In the genomic region with DNA sequence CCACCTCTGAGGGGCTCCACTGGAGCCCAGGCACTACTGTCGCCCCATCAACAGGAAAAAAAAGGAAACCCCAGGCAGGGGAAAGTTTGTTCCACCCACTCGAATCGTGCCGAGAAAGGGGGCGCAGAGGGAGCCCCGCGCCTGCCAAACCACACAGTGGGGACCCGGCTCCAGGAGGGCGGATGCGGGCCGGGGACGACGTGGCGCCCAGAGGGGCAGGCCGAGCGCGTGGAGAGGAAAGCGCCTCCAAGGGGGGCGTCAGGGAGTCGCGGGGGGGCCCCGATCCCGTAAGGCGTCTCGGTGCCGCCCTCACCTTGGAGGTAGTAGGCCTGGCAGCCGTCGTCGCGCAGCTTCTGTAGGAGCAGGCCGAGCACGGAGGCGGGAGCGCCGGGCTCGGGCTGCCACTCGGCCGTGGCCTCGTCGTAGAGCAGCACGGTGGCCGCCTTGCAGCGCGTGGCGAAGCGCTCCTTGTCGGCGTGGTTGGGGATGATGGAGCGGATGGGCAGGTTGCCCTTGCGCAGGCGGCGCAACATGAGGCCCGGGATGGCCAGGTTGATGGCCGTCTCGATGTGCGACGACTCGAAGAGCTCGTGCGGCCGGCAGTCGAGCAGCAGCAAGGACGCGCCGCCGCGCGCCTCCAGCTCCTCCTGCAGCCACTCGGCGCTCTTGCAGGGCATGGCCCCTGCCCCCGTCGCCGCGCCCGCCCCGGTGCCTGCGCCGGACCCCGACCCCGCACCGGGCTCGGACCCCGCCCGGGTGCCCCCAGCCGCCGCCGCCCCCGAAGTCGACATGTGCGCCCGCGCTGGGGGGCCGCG, we compare ENCODE assay signal across 8 cellular contexts. TPM values are rescaled to one million over a fixed set of nuclear protein-coding genes. Genes with fewer than 3 reads are reported as not detected.
DNase-seq lines count a peak whose midpoint lies in the region; ATAC-seq, FAIRE-seq and TF ChIP-seq lines count a peak whose summit lies in the region.

No MANE protein-coding gene starts in this region.

- dilution Hi-C loops in keratinocyte (cut with MboI; ENCODE audit: extremely low pct_ligation_motif_present, low sequenced_read_pairs) = no loop called here

- peak overlapping the region; percentile 42 for H3K4me2 ChIP-seq in keratinocyte (ENCODE audit: control insufficient read depth, extremely low read depth, insufficient read depth, low read depth, low read length)

- peak overlapping the region; percentile 27 for H2AFZ ChIP-seq in ACC112 (ENCODE audit: low read length, unreplicated experiment)
- no peak overlapping the region for H2AFZ ChIP-seq in keratinocyte (ENCODE audit: control insufficient read depth, low read length)

- H3K4me1 ChIP-seq in ACC112 (ENCODE audit: control insufficient read depth, insufficient read depth, low read length, unreplicated experiment) (peaks cover 40% of the 10 kb centered on the region), keratinocyte (ENCODE audit: control insufficient read depth, extremely low read depth, insufficient read depth, low read length) (peaks cover 58% of the 10 kb centered on the region)

- ATAC-seq in GM18502 (IDR thresholded peaks at IDR 0.05; ENCODE audit: poor library complexity, unreplicated experiment) (peak; percentile 13), HG03432 (IDR thresholded peaks at IDR 0.05; ENCODE audit: unreplicated experiment) (peak; percentile 18)

- peaks cover 44% of the 10 kb centered on the region for H3K79me2 ChIP-seq in ACC112 (ENCODE audit: control insufficient read depth, insufficient read depth, low read length, unreplicated experiment)
- peaks cover 58% of the 10 kb centered on the region for H3K79me2 ChIP-seq in keratinocyte (ENCODE audit: control insufficient read depth, insufficient read depth, low read length)

- DNase-seq in T-helper 22 cell (ENCODE audit: low read depth) = peak; percentile 20
- DNase-seq in T47D (ENCODE audit: low read depth in 1 of 2, low spot score in 1 of 2) = peak; percentile 42 to 58
- DNase-seq in keratinocyte (ENCODE audit: low read depth, low spot score) = no peak
- peak; percentile 51 to 53 for DNase-seq in stimulated activated CD4-positive, alpha-beta T cell treated with anti-CD3 and anti-CD28 coated beads, Interleukin-2, amount 100 ng/mL, for 24 hours
- no peak for DNase-seq in putamen (ENCODE audit: low spot score)

- peaks cover 2% of the 10 kb centered on the region for H4K20me1 ChIP-seq in keratinocyte (ENCODE audit: control insufficient read depth, extremely low read depth, insufficient read depth, low read length)

- peak overlapping the region; percentile 11 for H3K27ac ChIP-seq in ACC112 (ENCODE audit: low read depth, low read length)
- peak overlapping the region; percentile 99 for H3K27ac ChIP-seq in keratinocyte (ENCODE audit: control insufficient read depth, insufficient read depth, low read length)

- TF ChIP-seq CTCF in keratinocyte (optimal IDR thresholded peaks at IDR 0.05 in 1 of 3, IDR thresholded peaks at IDR 0.05 in 1 of 3, conservative IDR thresholded peaks at IDR 0.05 in 1 of 3; ENCODE audit: extremely low read depth in 1 of 3, insufficient read depth in 2 of 3, low read length in 3 of 3) = peak in 1 of 3 experiments; percentile 20

- peak overlapping the region; percentile 99 for H3K9ac ChIP-seq in keratinocyte (ENCODE audit: control insufficient read depth, extremely low read depth, insufficient read depth, low read length)

- in situ Hi-C loops in T47D (cut with HindIII; ENCODE audit: low pct_unique_long_range_greater_than_20kb, low sequenced_read_pairs) = no loop called here

- H3K9me1 ChIP-seq in keratinocyte (ENCODE audit: control insufficient read depth, extremely low read depth, insufficient read depth, low read length) = peaks cover 2% of the 10 kb centered on the region

- FAIRE-seq in keratinocyte (lab: Jason Lieb, UNC) = no peak

- peak overlapping the region; percentile 80 for H3K4me3 ChIP-seq in ACC112 (ENCODE audit: low read depth, low read length)
- peak overlapping the region; percentile 90 to 97 (median 95) for H3K4me3 ChIP-seq in keratinocyte (ENCODE audit: control insufficient read depth in 2 of 3, extremely low read depth in 1 of 3, insufficient read depth in 2 of 3, low read depth in 1 of 3, low read length in 3 of 3)

- no peaks in the 10 kb centered on the region for H3K9me3 ChIP-seq in keratinocyte (ENCODE audit: control insufficient read depth, low read depth, low read length)

- H3K27me3 ChIP-seq in ACC112 (ENCODE audit: insufficient read depth, low read length) (no peaks in the 10 kb centered on the region), keratinocyte (ENCODE audit: control insufficient read depth, extremely low read depth, insufficient read depth, low read length) (no peaks in the 10 kb centered on the region)

- H3K36me3 ChIP-seq in ACC112 (ENCODE audit: insufficient read depth, low read length) (no peaks in the 10 kb centered on the region), keratinocyte (ENCODE audit: control insufficient read depth in 2 of 2, extremely low read depth in 1 of 2, insufficient read depth in 2 of 2, low read length in 2 of 2) (peaks cover 33 to 36% of the 10 kb centered on the region in 2 experiments)

RNA-seq across cellular contexts. Expression of a gene that starts 0.6 kb away (rescaled TPM):
- 103 to 172 TPM (median 121 TPM) in 3 replicates for polyA plus RNA-seq in keratinocyte
- 36.1 TPM for polyA plus RNA-seq in keratinocyte (2011; ENCODE audit: low read depth)
- 119 and 152 TPM in 2 replicates for polyA plus RNA-seq in keratinocyte (2011; cell fraction: cytosol; rRNA removed)
- 143 and 170 TPM in 2 replicates for polyA plus RNA-seq in keratinocyte (2011; cell fraction: nucleus; rRNA removed)
- 84.5 and 106 TPM in 2 replicates for polyA plus RNA-seq in keratinocyte (2012; ENCODE audit: low replicate concordance)
- 280 to 386 TPM (median 351 TPM) in 3 replicates for polyA minus RNA-seq in keratinocyte
- 419 TPM for polyA minus RNA-seq in keratinocyte (2011; cell fraction: cytosol; rRNA and poly(A)+ RNA removed)
- polyA minus RNA-seq in keratinocyte (2011; cell fraction: nucleus; rRNA and poly(A)+ RNA removed) = 133 and 142 TPM in 2 replicates

Comparison
In these comparisons a context has a peak if more than half of its experiments do, and no peak if none do; other contexts are left out.
1. DNase-seq: peak in T-helper 22 cell (single experiment), T47D (2 of 2) and stimulated activated CD4-positive, alpha-beta T cell treated with anti-CD3 and anti-CD28 coated beads, Interleukin-2, amount 100 ng/mL, for 24 hours (2 of 2); none in keratinocyte (single experiment) and putamen (single experiment).